20 cellular contexts compared by ENCODE assay signal in the genomic region with DNA sequence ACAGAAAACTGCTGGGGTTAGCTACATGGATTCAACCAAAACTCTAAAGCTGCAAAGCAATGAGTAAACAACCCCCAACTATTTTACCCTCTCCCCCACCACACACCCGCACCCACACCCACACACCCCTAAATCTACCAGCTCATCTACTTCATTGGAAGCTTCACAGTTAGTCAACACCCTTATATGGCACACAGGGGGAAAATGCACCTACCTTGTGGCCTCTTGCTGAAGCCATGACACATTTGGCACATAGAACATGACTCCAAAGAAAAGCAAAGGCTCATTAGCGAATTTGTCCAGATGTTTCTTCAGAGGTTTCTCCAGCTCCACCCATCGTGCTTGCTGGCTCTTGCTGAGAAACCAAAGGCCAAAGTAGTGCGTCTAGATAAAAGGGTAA.
DNase-seq lines count a peak whose midpoint lies in the region; ATAC-seq, FAIRE-seq and TF ChIP-seq lines count a peak whose summit lies in the region.
"Had no signal": no experiment of that assay in that cellular context is flagged by ENCODE, and none has a peak within 500 bp of the region (broad histone marks: within the 10 kb centered on the region; RNA-seq: fewer than 3 reads in every experiment).

No MANE protein-coding gene starts in this region.

- no peak overlapping the region for H2AFZ ChIP-seq in keratinocyte (ENCODE audit: control insufficient read depth, low read length)
- H2AFZ ChIP-seq: PC-9 had no signal

- H3K9me3 ChIP-seq in keratinocyte (ENCODE audit: control insufficient read depth, low read depth, low read length): no peaks in the 10 kb centered on the region
- H3K9me3 ChIP-seq: gastrocnemius medialis, MG63 had no signal

- TF ChIP-seq CTCF in keratinocyte (optimal IDR thresholded peaks at IDR 0.05 in 1 of 3, IDR thresholded peaks at IDR 0.05 in 1 of 3, conservative IDR thresholded peaks at IDR 0.05 in 1 of 3; ENCODE audit: extremely low read depth in 1 of 3, insufficient read depth in 2 of 3, low read length in 3 of 3): no peak

- H3K36me3 Mint-ChIP-seq in activated T-cell treated with anti-CD3 and anti-CD28 coated beads, Interleukin-2, amount 50 U/mL, for 4 hours (ENCODE audit: insufficient read depth): no peaks in the 10 kb centered on the region
- H3K36me3 Mint-ChIP-seq: stimulated activated naive B cell treated with anti-CD40 and anti-IgM and Interleukin-4, amounts not matched to agents 10 μg/mL and 1 μg/mL and 100 μg/mL, for 72 hours had no signal

- peaks cover 3% of the 10 kb centered on the region for H3K9me1 ChIP-seq in keratinocyte (ENCODE audit: control insufficient read depth, extremely low read depth, insufficient read depth, low read length)

- peaks cover 70% of the 10 kb centered on the region for H3K4me1 ChIP-seq in keratinocyte (ENCODE audit: control insufficient read depth, extremely low read depth, insufficient read depth, low read length)

- peak; percentile 9 for DNase-seq in stimulated activated naive CD4-positive, alpha-beta T cell treated with Interleukin-2 at 50 U/mL for 16 hours (lab: John Stamatoyannopoulos, UW)
- no peak for DNase-seq in stimulated activated naive CD4-positive, alpha-beta T cell (lab: John Stamatoyannopoulos, UW)
- DNase-seq in activated T-cell treated with anti-CD3 and anti-CD28 coated beads, Interleukin-2, amount 50 U/mL, for 4 hours: no peak
- DNase-seq in keratinocyte (ENCODE audit: low read depth, low spot score) (no peak), HCEC 1CT (no peak), HT-29 (ENCODE audit: low spot score) (no peak)
- DNase-seq in effector CD4-positive, alpha-beta T cell: no peak
- DNase-seq: activated effector memory CD4-positive, alpha-beta T cell treated with anti-CD3 and anti-CD28 coated beads, Interleukin-2, amount 50 U/mL, for 16 hours; DMS79; effector memory CD8-positive, alpha-beta T cell; MG63; NCI-H2081 treated with DMSO at 0.1 percent for 48 hours; NCI-H69; PC-9; stimulated activated naive B cell treated with anti-CD40 and anti-IgM and Interleukin-4, amounts not matched to agents 10 μg/mL and 1 μg/mL and 100 μg/mL, for 72 hours; SW 1271 had no signal

- ATAC-seq in activated T-cell treated with anti-CD3 and anti-CD28 coated beads, Interleukin-2, amount 50 U/mL, for 4 hours: peak; percentile 85 to 93
- ATAC-seq: effector memory CD8-positive, alpha-beta T cell; stimulated activated naive B cell treated with anti-CD40 and anti-IgM and Interleukin-4, amounts not matched to agents 10 μg/mL and 1 μg/mL and 100 μg/mL, for 72 hours had no signal

- H3K4me2 ChIP-seq in keratinocyte (ENCODE audit: control insufficient read depth, extremely low read depth, insufficient read depth, low read depth, low read length): no peak overlapping the region
- H3K4me2 ChIP-seq: PC-9 had no signal

- H3K27me3 ChIP-seq in keratinocyte (ENCODE audit: control insufficient read depth, extremely low read depth, insufficient read depth, low read length): no peaks in the 10 kb centered on the region
- H3K27me3 ChIP-seq: gastrocnemius medialis, MG63 had no signal

- H3K4me1 Mint-ChIP-seq in activated T-cell treated with anti-CD3 and anti-CD28 coated beads, Interleukin-2, amount 50 U/mL, for 4 hours (ENCODE audit: low read depth): peaks cover 2% of the 10 kb centered on the region
- H3K4me1 Mint-ChIP-seq: stimulated activated naive B cell treated with anti-CD40 and anti-IgM and Interleukin-4, amounts not matched to agents 10 μg/mL and 1 μg/mL and 100 μg/mL, for 72 hours had no signal

- dilution Hi-C loops in keratinocyte (cut with MboI; ENCODE audit: extremely low pct_ligation_motif_present, low sequenced_read_pairs): no loop called here

- no peaks in the 10 kb centered on the region for H4K20me1 ChIP-seq in keratinocyte (ENCODE audit: control insufficient read depth, extremely low read depth, insufficient read depth, low read length)

- peaks cover 67% of the 10 kb centered on the region for H3K79me2 ChIP-seq in keratinocyte (ENCODE audit: control insufficient read depth, insufficient read depth, low read length)

- no peaks in the 10 kb centered on the region for H3K9me3 Mint-ChIP-seq in activated T-cell treated with anti-CD3 and anti-CD28 coated beads, Interleukin-2, amount 50 U/mL, for 4 hours
- H3K9me3 Mint-ChIP-seq: effector memory CD8-positive, alpha-beta T cell; stimulated activated naive B cell treated with anti-CD40 and anti-IgM and Interleukin-4, amounts not matched to agents 10 μg/mL and 1 μg/mL and 100 μg/mL, for 72 hours had no signal

- H3K9ac ChIP-seq in keratinocyte (ENCODE audit: control insufficient read depth, extremely low read depth, insufficient read depth, low read length): no peak overlapping the region

- H3K4me3 Mint-ChIP-seq in activated T-cell treated with anti-CD3 and anti-CD28 coated beads, Interleukin-2, amount 50 U/mL, for 4 hours: no peak overlapping the region
- H3K4me3 Mint-ChIP-seq: effector memory CD8-positive, alpha-beta T cell; neural crest cell; stimulated activated naive B cell treated with anti-CD40 and anti-IgM and Interleukin-4, amounts not matched to agents 10 μg/mL and 1 μg/mL and 100 μg/mL, for 72 hours had no signal

- peaks cover 1 to 4% of the 10 kb centered on the region in 2 experiments for H3K36me3 ChIP-seq in keratinocyte (ENCODE audit: control insufficient read depth in 2 of 2, extremely low read depth in 1 of 2, insufficient read depth in 2 of 2, low read length in 2 of 2)
- H3K36me3 ChIP-seq: gastrocnemius medialis had no signal

- no peaks in the 10 kb centered on the region for H3K27me3 Mint-ChIP-seq in activated T-cell treated with anti-CD3 and anti-CD28 coated beads, Interleukin-2, amount 50 U/mL, for 4 hours (ENCODE audit: low read depth)

- FAIRE-seq in keratinocyte (lab: Jason Lieb, UNC): peak; percentile 81

- H3K4me3 ChIP-seq in keratinocyte (ENCODE audit: control insufficient read depth in 2 of 3, extremely low read depth in 1 of 3, insufficient read depth in 2 of 3, low read depth in 1 of 3, low read length in 3 of 3): no peak overlapping the region
- H3K4me3 ChIP-seq: gastrocnemius medialis, MG63, PC-9 had no signal

- H3K27ac ChIP-seq in keratinocyte (ENCODE audit: control insufficient read depth, insufficient read depth, low read length): peak overlapping the region; percentile 42
- H3K27ac ChIP-seq: C4-2B, gastrocnemius medialis, PC-9, VCaP had no signal
